13 cellular contexts compared by ENCODE assay signal in the genomic region with DNA sequence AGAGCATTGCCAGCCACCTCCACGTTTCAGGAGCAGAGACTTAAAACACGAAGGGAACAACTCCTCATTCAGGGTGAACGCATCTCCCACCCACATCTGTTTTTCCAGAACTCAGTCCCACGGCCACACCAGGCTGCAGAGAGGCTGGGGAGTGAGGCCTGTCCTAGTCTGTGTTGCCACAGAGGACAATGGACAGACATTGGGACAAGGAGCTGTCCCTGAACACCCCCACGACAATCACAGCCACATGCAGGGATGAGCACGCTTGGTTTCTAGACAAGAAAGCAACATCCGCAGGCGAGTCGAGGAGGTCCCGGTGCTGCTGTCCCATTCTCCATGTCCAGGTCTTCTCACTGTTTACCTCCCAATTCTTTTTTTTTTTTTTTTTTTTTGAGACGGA.
DNase-seq lines count a peak whose midpoint lies in the region; ATAC-seq and TF ChIP-seq lines count a peak whose summit lies in the region.
"Had no signal": no experiment of that assay in that cellular context is flagged by ENCODE, and none has a peak within 500 bp of the region (broad histone marks: within the 10 kb centered on the region; RNA-seq: fewer than 3 reads in every experiment).

No MANE protein-coding gene starts in this region.

- H3K4me3 Mint-ChIP-seq in endodermal cell (no peak overlapping the region), osteocyte (ENCODE audit: unreplicated experiment) (no peak overlapping the region)
- no peak overlapping the region for H3K4me3 Mint-ChIP-seq in effector memory CD8-positive, alpha-beta T cell
- H3K4me3 Mint-ChIP-seq: CD4-positive, alpha-beta memory T cell had no signal

- H3K4me1 Mint-ChIP-seq in endodermal cell (no peaks in the 10 kb centered on the region), osteocyte (ENCODE audit: unreplicated experiment) (no peaks in the 10 kb centered on the region)
- H3K4me1 Mint-ChIP-seq in effector memory CD8-positive, alpha-beta T cell (ENCODE audit: low read depth in 2 of 2): peaks cover 6 to 8% of the 10 kb centered on the region in 2 donors

- H3K9me3 ChIP-seq in right atrium auricular region: no peaks in the 10 kb centered on the region
- H3K9me3 ChIP-seq in endodermal cell (ENCODE audit: control insufficient read depth, low read length): no peaks in the 10 kb centered on the region
- H3K9me3 ChIP-seq: A549, BE2C had no signal

- 86 to 98% methylated on average over 6 to 11 of the region's 11 CpGs for WGBS in endodermal cell (ENCODE audit: insufficient coverage in 1 of 2, insufficient read length in 1 of 2), 2 experiments

- DNase-seq in cardiac septum (ENCODE audit: low spot score) (peak; percentile 66), right atrium auricular region (ENCODE audit: low spot score) (no peak), endodermal cell (peak; percentile 28), osteocyte (ENCODE audit: extremely low spot score, unreplicated experiment) (peak; percentile 59), NCI-H146 (lab: John Stamatoyannopoulos, UW) (no peak)
- DNase-seq in effector memory CD8-positive, alpha-beta T cell: no peak
- DNase-seq: BE2C; CD4-positive, alpha-beta memory T cell; DMS79; GM23248 had no signal

- no peak overlapping the region for H3K27ac ChIP-seq in right atrium auricular region
- no peak overlapping the region for H3K27ac ChIP-seq in endodermal cell (ENCODE audit: low read depth, low read length)
- H3K27ac ChIP-seq: A549, C4-2B, GM23248 had no signal

- H3K36me3 Mint-ChIP-seq in endodermal cell (ENCODE audit: low read depth): peaks cover 17% of the 10 kb centered on the region
- H3K36me3 Mint-ChIP-seq in osteocyte (ENCODE audit: unreplicated experiment): peaks cover 12% of the 10 kb centered on the region
- H3K36me3 Mint-ChIP-seq in effector memory CD8-positive, alpha-beta T cell (ENCODE audit: insufficient read depth): no peaks in the 10 kb centered on the region

- ATAC-seq in effector memory CD8-positive, alpha-beta T cell (replicated peaks): no peak
- ATAC-seq: A549, HCT116 had no signal

- H3K27me3 Mint-ChIP-seq in endodermal cell (ENCODE audit: insufficient read depth) (no peaks in the 10 kb centered on the region), osteocyte (ENCODE audit: unreplicated experiment) (no peaks in the 10 kb centered on the region)
- H3K27me3 Mint-ChIP-seq in effector memory CD8-positive, alpha-beta T cell: no peaks in the 10 kb centered on the region
- H3K27me3 Mint-ChIP-seq: CD4-positive, alpha-beta memory T cell had no signal

- TF ChIP-seq CTCF in right atrium auricular region (IDR thresholded peaks at IDR 0.05) (no peak), endodermal cell (conservative IDR thresholded peaks at IDR 0.05) (no peak), osteocyte (IDR thresholded peaks at IDR 0.05) (no peak)

- H3K9me3 Mint-ChIP-seq in endodermal cell: no peaks in the 10 kb centered on the region
- no peaks in the 10 kb centered on the region for H3K9me3 Mint-ChIP-seq in osteocyte (ENCODE audit: unreplicated experiment)
- H3K9me3 Mint-ChIP-seq in effector memory CD8-positive, alpha-beta T cell: no peaks in the 10 kb centered on the region
- H3K9me3 Mint-ChIP-seq: CD4-positive, alpha-beta memory T cell had no signal

- no peaks in the 10 kb centered on the region for H3K27me3 ChIP-seq in right atrium auricular region
- H3K27me3 ChIP-seq in endodermal cell (ENCODE audit: control insufficient read depth, insufficient read depth, low read length, poor library complexity, severe bottlenecking): no peaks in the 10 kb centered on the region
- H3K27me3 ChIP-seq: BE2C had no signal

- intact Hi-C loops in cardiac septum (cut with DNase I): no loop called here

- H3K36me3 ChIP-seq in right atrium auricular region (peaks cover 5% of the 10 kb centered on the region), endodermal cell (ENCODE audit: control insufficient read depth, insufficient read depth, low read length) (peaks cover 17% of the 10 kb centered on the region)

- no peak overlapping the region for H3K4me3 ChIP-seq in right atrium auricular region
- H3K4me3 ChIP-seq in endodermal cell (ENCODE audit: low read length): no peak overlapping the region
- H3K4me3 ChIP-seq: A549, GM23248 had no signal

- H3K27ac Mint-ChIP-seq in endodermal cell (no peak overlapping the region), osteocyte (ENCODE audit: unreplicated experiment) (no peak overlapping the region)
- H3K27ac Mint-ChIP-seq in effector memory CD8-positive, alpha-beta T cell: no peak overlapping the region
- H3K27ac Mint-ChIP-seq: CD4-positive, alpha-beta memory T cell had no signal

- no peak overlapping the region for H3K9ac ChIP-seq in endodermal cell (ENCODE audit: extremely low read depth, low read length, poor library complexity, severe bottlenecking)
- H3K9ac ChIP-seq: GM23248 had no signal

- H3K4me1 ChIP-seq in right atrium auricular region (no peaks in the 10 kb centered on the region), endodermal cell (ENCODE audit: control insufficient read depth, insufficient read depth, low read length) (no peaks in the 10 kb centered on the region)
- H3K4me1 ChIP-seq: A549, BE2C had no signal

Comparison
In these comparisons a context has a peak if more than half of its experiments do, and no peak if none do; other contexts are left out.
1. DNase-seq: peak in cardiac septum (single experiment), endodermal cell (single experiment) and osteocyte (single experiment); none in right atrium auricular region (single experiment), NCI-H146 (single experiment) and effector memory CD8-positive, alpha-beta T cell (0 of 3).